ENCODE assay signal across 1 cellular context in the genomic region with DNA sequence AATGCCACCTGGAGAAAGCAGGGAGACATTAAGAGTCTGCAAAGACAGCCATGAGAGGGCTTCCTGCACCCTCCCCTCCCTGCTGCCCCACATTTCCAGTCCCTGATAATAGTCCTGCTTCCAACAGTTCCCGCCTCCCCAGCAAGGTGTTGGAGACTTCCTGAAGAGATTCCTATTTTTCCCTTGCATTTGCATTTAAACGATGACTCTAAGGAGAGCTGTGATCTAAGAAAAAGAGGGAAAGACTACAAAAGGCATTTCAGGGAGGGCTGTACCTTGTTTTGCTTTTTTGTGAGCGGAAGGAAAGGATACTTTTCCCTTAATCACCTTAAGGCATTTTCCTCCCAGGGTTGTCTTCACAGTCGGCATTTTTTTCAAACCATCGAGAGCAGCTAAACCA.
TF ChIP-seq lines count a peak whose summit lies in the region.

No MANE protein-coding gene starts in this region.

TF ChIP-seq in GM23338, 12 proteins besides CTCF, POLR2A, EP300 and RAD21 (continued from another document):
- TF ChIP-seq, protein P1, sequence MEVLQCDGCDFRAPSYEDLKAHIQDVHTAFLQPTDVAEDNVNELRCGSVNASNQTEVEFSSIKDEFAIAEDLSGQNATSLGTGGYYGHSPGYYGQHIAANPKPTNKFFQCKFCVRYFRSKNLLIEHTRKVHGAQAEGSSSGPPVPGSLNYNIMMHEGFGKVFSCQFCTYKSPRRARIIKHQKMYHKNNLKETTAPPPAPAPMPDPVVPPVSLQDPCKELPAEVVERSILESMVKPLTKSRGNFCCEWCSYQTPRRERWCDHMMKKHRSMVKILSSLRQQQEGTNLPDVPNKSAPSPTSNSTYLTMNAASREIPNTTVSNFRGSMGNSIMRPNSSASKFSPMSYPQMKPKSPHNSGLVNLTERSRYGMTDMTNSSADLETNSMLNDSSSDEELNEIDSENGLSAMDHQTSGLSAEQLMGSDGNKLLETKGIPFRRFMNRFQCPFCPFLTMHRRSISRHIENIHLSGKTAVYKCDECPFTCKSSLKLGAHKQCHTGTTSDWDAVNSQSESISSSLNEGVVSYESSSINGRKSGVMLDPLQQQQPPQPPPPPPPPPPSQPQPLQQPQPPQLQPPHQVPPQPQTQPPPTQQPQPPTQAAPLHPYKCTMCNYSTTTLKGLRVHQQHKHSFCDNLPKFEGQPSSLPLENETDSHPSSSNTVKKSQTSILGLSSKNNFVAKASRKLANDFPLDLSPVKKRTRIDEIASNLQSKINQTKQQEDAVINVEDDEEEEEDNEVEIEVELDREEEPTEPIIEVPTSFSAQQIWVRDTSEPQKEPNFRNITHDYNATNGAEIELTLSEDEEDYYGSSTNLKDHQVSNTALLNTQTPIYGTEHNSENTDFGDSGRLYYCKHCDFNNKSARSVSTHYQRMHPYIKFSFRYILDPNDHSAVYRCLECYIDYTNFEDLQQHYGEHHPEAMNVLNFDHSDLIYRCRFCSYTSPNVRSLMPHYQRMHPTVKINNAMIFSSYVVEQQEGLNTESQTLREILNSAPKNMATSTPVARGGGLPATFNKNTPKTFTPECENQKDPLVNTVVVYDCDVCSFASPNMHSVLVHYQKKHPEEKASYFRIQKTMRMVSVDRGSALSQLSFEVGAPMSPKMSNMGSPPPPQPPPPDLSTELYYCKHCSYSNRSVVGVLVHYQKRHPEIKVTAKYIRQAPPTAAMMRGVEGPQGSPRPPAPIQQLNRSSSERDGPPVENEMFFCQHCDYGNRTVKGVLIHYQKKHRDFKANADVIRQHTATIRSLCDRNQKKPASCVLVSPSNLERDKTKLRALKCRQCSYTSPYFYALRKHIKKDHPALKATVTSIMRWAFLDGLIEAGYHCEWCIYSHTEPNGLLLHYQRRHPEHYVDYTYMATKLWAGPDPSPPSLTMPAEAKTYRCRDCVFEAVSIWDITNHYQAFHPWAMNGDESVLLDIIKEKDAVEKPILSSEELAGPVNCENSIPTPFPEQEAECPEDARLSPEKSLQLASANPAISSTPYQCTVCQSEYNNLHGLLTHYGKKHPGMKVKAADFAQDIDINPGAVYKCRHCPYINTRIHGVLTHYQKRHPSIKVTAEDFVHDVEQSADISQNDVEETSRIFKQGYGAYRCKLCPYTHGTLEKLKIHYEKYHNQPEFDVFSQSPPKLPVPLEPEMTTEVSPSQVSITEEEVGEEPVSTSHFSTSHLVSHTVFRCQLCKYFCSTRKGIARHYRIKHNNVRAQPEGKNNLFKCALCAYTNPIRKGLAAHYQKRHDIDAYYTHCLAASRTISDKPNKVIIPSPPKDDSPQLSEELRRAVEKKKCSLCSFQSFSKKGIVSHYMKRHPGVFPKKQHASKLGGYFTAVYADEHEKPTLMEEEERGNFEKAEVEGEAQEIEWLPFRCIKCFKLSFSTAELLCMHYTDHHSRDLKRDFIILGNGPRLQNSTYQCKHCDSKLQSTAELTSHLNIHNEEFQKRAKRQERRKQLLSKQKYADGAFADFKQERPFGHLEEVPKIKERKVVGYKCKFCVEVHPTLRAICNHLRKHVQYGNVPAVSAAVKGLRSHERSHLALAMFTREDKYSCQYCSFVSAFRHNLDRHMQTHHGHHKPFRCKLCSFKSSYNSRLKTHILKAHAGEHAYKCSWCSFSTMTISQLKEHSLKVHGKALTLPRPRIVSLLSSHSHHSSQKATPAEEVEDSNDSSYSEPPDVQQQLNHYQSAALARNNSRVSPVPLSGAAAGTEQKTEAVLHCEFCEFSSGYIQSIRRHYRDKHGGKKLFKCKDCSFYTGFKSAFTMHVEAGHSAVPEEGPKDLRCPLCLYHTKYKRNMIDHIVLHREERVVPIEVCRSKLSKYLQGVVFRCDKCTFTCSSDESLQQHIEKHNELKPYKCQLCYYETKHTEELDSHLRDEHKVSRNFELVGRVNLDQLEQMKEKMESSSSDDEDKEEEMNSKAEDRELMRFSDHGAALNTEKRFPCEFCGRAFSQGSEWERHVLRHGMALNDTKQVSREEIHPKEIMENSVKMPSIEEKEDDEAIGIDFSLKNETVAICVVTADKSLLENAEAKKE (CRISPR knock-in tag; IDR thresholded peaks at IDR 0.05), result peak; percentile 44; the same call in 1 of the 2 replicates
